Comparison of ENCODE assay signal across 18 cellular contexts in the genomic region with DNA sequence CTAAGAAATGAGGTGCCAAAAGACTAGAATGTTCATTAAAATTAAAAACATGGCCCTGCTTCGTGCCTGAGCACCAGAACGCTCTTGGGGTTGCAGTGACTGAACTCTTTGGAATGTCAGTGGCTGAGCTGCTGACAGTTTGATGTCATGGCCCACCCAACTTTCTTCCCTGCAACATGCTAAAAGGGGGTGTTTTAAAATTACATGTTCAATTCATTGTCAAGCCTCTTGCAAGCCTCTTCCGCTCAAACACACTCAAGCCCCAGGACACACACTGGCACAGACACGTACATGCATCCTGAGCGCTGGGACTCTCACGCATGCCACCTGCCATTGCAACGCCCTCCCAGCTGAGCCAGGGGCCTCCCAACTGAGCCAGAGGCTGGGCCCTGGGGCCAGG. TPM values are rescaled to one million over a fixed set of nuclear protein-coding genes. Genes with fewer than 3 reads are reported as not detected.
DNase-seq lines count a peak whose midpoint lies in the region; FAIRE-seq and TF ChIP-seq lines count a peak whose summit lies in the region.
"Had no signal": no experiment of that assay in that cellular context is flagged by ENCODE, and none has a peak within 500 bp of the region (broad histone marks: within the 10 kb centered on the region; RNA-seq: fewer than 3 reads in every experiment).

No MANE protein-coding gene starts in this region.

- H3K4me1 ChIP-seq in SK-N-SH (ENCODE audit: control insufficient read depth in 1 of 2, insufficient read depth in 2 of 2, low read depth in 1 of 2, low read length in 1 of 2), result no peaks in the 10 kb centered on the region
- no peaks in the 10 kb centered on the region for H3K4me1 ChIP-seq in small intestine (ENCODE audit: control insufficient read depth in 2 of 2, insufficient read depth in 1 of 2, low read depth in 1 of 2, low read length in 1 of 2)
- H3K4me1 ChIP-seq: lower lobe of right lung, upper lobe of left lung had no signal

- no peaks in the 10 kb centered on the region for H3K9me3 ChIP-seq in SK-N-SH
- H3K9me3 ChIP-seq in small intestine (ENCODE audit: control insufficient read depth, low read depth), result no peaks in the 10 kb centered on the region

- no peak for TF ChIP-seq CTCF in SK-N-SH (IDR thresholded peaks at IDR 0.05)
- TF ChIP-seq CTCF in fibroblast of mammary gland (conservative IDR thresholded peaks at IDR 0.05; ENCODE audit: control insufficient read depth, insufficient read depth, low read depth, low read length), result no peak

- H3K79me2 ChIP-seq in SK-N-SH (ENCODE audit: insufficient read depth), result no peaks in the 10 kb centered on the region

- no peak for TF ChIP-seq EP300 in SK-N-SH (IDR thresholded peaks at IDR 0.05; ENCODE audit: borderline replicate concordance in 1 of 2, low read depth in 1 of 2, low read length in 1 of 2)

- H3K4me2 ChIP-seq in SK-N-SH, result no peak overlapping the region

- H3F3A ChIP-seq in SK-N-SH (replicated peaks; ENCODE audit: insufficient read depth), result no peaks in the 10 kb centered on the region

- no peak overlapping the region for H3K27ac ChIP-seq in SK-N-SH (ENCODE audit: low read depth in 2 of 2, low read length in 1 of 2)
- H3K27ac ChIP-seq in small intestine (ENCODE audit: low read depth in 1 of 2, low read length in 1 of 2), result no peak overlapping the region
- H3K27ac ChIP-seq: epithelial cell of prostate, lower lobe of right lung, upper lobe of left lung had no signal

- peak; percentile 91 for DNase-seq in GM03348 (ENCODE audit: low spot score)
- no peak for DNase-seq in SK-N-SH
- peak; percentile 69 for DNase-seq in fibroblast of mammary gland (ENCODE audit: low read depth)
- DNase-seq in renal cortical epithelial cell (ENCODE audit: low read depth), result peak; percentile 22
- DNase-seq in ecto neural progenitor cell (ENCODE audit: low spot score), result no peak
- DNase-seq in small intestine, result no peak
- no peak for DNase-seq in NCI-H2029 treated with DMSO at 0.1 percent for 48 hours (lab: John Stamatoyannopoulos, UW)
- DNase-seq in HuH-7 (ENCODE audit: low spot score), result no peak
- DNase-seq: GOT3; lower lobe of right lung; NCI-H1105 treated with DMSO at 0.1 percent for 48 hours; stimulated activated naive CD4-positive, alpha-beta T cell treated with Interleukin-2 at 50 U/mL for 16 hours had no signal

- TF ChIP-seq RAD21 in SK-N-SH (IDR thresholded peaks at IDR 0.05; ENCODE audit: low read length), result no peak

- H3K4me3 ChIP-seq in SK-N-SH (ENCODE audit: low read depth in 2 of 2, low read length in 1 of 2) (no peak overlapping the region), fibroblast of mammary gland (ENCODE audit: control insufficient read depth, low read depth, low read length) (no peak overlapping the region), small intestine (ENCODE audit: low read depth in 1 of 2, low read length in 2 of 2) (no peak overlapping the region)
- H3K4me3 ChIP-seq: K562, lower lobe of right lung, upper lobe of left lung had no signal

- no peaks in the 10 kb centered on the region for H4K20me1 ChIP-seq in SK-N-SH (ENCODE audit: insufficient read depth)

- H3K36me3 ChIP-seq in SK-N-SH (replicated peaks in 1 of 2; ENCODE audit: control insufficient read depth in 1 of 2, insufficient read depth in 2 of 2, low read length in 1 of 2) (no peaks in the 10 kb centered on the region), small intestine (ENCODE audit: control insufficient read depth in 2 of 2, insufficient read depth in 2 of 2, low read length in 2 of 2) (no peaks in the 10 kb centered on the region)
- H3K36me3 ChIP-seq: lower lobe of right lung, upper lobe of left lung had no signal

- H3K9me2 ChIP-seq in SK-N-SH, result no peaks in the 10 kb centered on the region

- H3K27me3 ChIP-seq in SK-N-SH (ENCODE audit: insufficient read depth) (no peaks in the 10 kb centered on the region), small intestine (ENCODE audit: control insufficient read depth in 2 of 2, insufficient read depth in 2 of 2, low read length in 2 of 2) (peaks cover 0 to 1% of the 10 kb centered on the region in 2 donors)
- H3K27me3 ChIP-seq: upper lobe of left lung had no signal

- WGBS in SK-N-SH (ENCODE audit: low lambda C conversion rate), result 63% methylated on average over 7 of the region's 7 CpGs
- WGBS in small intestine, 3 donors, result 79 to 86% (median 83%) methylated on average over 7 of the region's 7 CpGs

- no peak for FAIRE-seq in small intestine (lab: Jason Lieb, UNC)
- FAIRE-seq: K562 had no signal

- H3K9ac ChIP-seq in SK-N-SH, result no peak overlapping the region

- POLR2A ChIA-PET in SK-N-SH (lab: Yijun Ruan, JAX), result no interaction called here

- H2AFZ ChIP-seq in SK-N-SH (ENCODE audit: low read depth), result no peak overlapping the region

- CTCF ChIA-PET in SK-N-SH (lab: Yijun Ruan, JAX), result interaction anchor here (1.0 kb wide), 1 partner anchor 13 kb away, joined by 3 read pairs; no protein-coding TSS in a partner anchor

TF ChIP-seq in SK-N-SH, 30 proteins besides CTCF, POLR2A, EP300 and RAD21:
- TF ChIP-seq, protein P1, sequence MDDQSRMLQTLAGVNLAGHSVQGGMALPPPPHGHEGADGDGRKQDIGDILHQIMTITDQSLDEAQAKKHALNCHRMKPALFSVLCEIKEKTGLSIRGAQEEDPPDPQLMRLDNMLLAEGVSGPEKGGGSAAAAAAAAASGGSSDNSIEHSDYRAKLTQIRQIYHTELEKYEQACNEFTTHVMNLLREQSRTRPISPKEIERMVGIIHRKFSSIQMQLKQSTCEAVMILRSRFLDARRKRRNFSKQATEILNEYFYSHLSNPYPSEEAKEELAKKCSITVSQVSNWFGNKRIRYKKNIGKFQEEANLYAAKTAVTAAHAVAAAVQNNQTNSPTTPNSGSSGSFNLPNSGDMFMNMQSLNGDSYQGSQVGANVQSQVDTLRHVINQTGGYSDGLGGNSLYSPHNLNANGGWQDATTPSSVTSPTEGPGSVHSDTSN (IDR thresholded peaks at IDR 0.05), result peak; percentile 44
- no peak for TF ChIP-seq FOSL2 (IDR thresholded peaks at IDR 0.05; ENCODE audit: borderline replicate concordance, low read depth)

RNA-seq across cellular contexts. Expression of gene RUFY4, which starts 12.6 kb away (rescaled TPM):
- polyA plus RNA-seq in SK-N-SH (2012; rRNA removed) (not detected in 2 replicates), small intestine (under 1 TPM in 2 of 3 donors, not detected in 1; 0.22 to 0.25 TPM)
- polyA plus RNA-seq in SK-N-SH (2012; cell fraction: cytosol; rRNA removed), result not detected in 2 replicates
- 0.01 and 0.02 TPM in 2 replicates for polyA plus RNA-seq in SK-N-SH (2012; cell fraction: nucleus; rRNA removed)
- not detected in 2 replicates for total RNA-seq in renal cortical epithelial cell
- total RNA-seq: K562, lower lobe of right lung, neural crest cell, skeletal muscle tissue had no signal
- polyA plus RNA-seq: K562 had no signal

RNA-seq across cellular contexts. Expression of gene CXCR2, which starts 44.1 kb away (rescaled TPM):
- polyA plus RNA-seq in SK-N-SH (2012; rRNA removed) (not detected in 2 replicates), small intestine (under 1 TPM in 2 of 3 donors, not detected in 1; 0.04 to 0.45 TPM)
- polyA plus RNA-seq in SK-N-SH (2012; cell fraction: cytosol; rRNA removed), result not detected in 2 replicates
- polyA plus RNA-seq in SK-N-SH (2012; cell fraction: nucleus; rRNA removed), result not detected in 2 replicates
- total RNA-seq in renal cortical epithelial cell, result not detected in 2 replicates
- total RNA-seq: K562, NCI-H460, neural crest cell had no signal
- polyA plus RNA-seq: K562 had no signal

Comparison
In these comparisons a context has a peak if more than half of its experiments do, and no peak if none do; other contexts are left out.
1. DNase-seq: peak in GM03348 (single experiment), fibroblast of mammary gland (single experiment) and renal cortical epithelial cell (single experiment); none in SK-N-SH (single experiment), ecto neural progenitor cell (single experiment), small intestine (single experiment), NCI-H2029 treated with DMSO at 0.1 percent for 48 hours (single experiment) and HuH-7 (single experiment).